Comparison of ENCODE assay signal across 23 cellular contexts in genomic region chr14:88556581-88556980, GRCh38. TPM values are rescaled to one million over a fixed set of nuclear protein-coding genes. Genes with fewer than 3 reads are reported as not detected.
DNase-seq lines count a peak whose midpoint lies in the region; ATAC-seq and TF ChIP-seq lines count a peak whose summit lies in the region.
"Had no signal": no experiment of that assay in that cellular context is flagged by ENCODE, and none has a peak within 500 bp of the region (broad histone marks: within the 10 kb centered on the region; RNA-seq: fewer than 3 reads in every experiment).

No MANE protein-coding gene starts in this region.

- in situ Hi-C loops in Panc1 (cut with HindIII; ENCODE audit: low pct_unique_long_range_greater_than_20kb, low sequenced_read_pairs) = no loop called here

- no peak overlapping the region for H3K27ac ChIP-seq in BLaER1 treated with 17β-estradiol and CSF1 and Interleukin-3, amounts not matched to agents 10 nM and 100 nM
- H3K27ac ChIP-seq in Panc1 (ENCODE audit: low read length) (peak overlapping the region; percentile 34; the same call in 1 of the 2 replicates), esophagus muscularis mucosa (replicated peaks in 1 of 4) (peak overlapping the region in 3 of 4 donors; percentile 13 to 30 (median 28)), parathyroid adenoma (no peak overlapping the region)
- H3K27ac ChIP-seq: vagina had no signal

- H3K4me1 ChIP-seq in BLaER1 treated with 17β-estradiol and CSF1 and Interleukin-3, amounts not matched to agents 10 nM and 100 nM = peaks cover 10 to 25% (median 18%) of the 10 kb centered on the region in 10 experiments
- H3K4me1 ChIP-seq in Panc1 (ENCODE audit: control insufficient read depth, insufficient read depth, low read length) (peaks cover 13% of the 10 kb centered on the region; the same call in 1 of the 2 replicates), esophagus muscularis mucosa (peaks cover 23 to 44% (median 38%) of the 10 kb centered on the region in 4 donors), parathyroid adenoma (peaks cover 5% of the 10 kb centered on the region)

- peaks cover 7 to 16% (median 10%) of the 10 kb centered on the region in 11 experiments for H3K9me3 ChIP-seq in BLaER1 treated with 17β-estradiol and CSF1 and Interleukin-3, amounts not matched to agents 10 nM and 100 nM (replicated peaks in 1 of 11)
- H3K9me3 ChIP-seq in Panc1 (ENCODE audit: control insufficient read depth, insufficient read depth, low read depth, low read length) = no peaks in the 10 kb centered on the region
- H3K9me3 ChIP-seq in esophagus muscularis mucosa = no peaks in the 10 kb centered on the region
- no peaks in the 10 kb centered on the region for H3K9me3 ChIP-seq in parathyroid adenoma (ENCODE audit: control insufficient read depth, low read length)
- H3K9me3 ChIP-seq: gastrocnemius medialis, sigmoid colon, vagina had no signal

- TF ChIP-seq EP300 in esophagus muscularis mucosa (IDR thresholded peaks at IDR 0.05) = no peak

- 51% methylated on average over 3 of the region's 3 CpGs for WGBS in esophagus muscularis mucosa

- ATAC-seq in Panc1 (no peak), GM21447 (IDR thresholded peaks at IDR 0.05; ENCODE audit: unreplicated experiment) (no peak)
- ATAC-seq: gastrocnemius medialis had no signal

- peaks cover 0 to 12% (median 0%) of the 10 kb centered on the region in 11 experiments; a peak in 2 of 22 replicates for H4K20me1 ChIP-seq in BLaER1 treated with 17β-estradiol and CSF1 and Interleukin-3, amounts not matched to agents 10 nM and 100 nM

- CTCF ChIA-PET in Panc1 (lab: Charles Lee) = interaction anchor here (0.9 kb wide), 1 partner anchor 10 kb away, joined by 4 read pairs; no protein-coding TSS in a partner anchor

- DNase-seq in Panc1 (ENCODE audit: low read depth, low spot score) = no peak
- DNase-seq in esophagus muscularis mucosa (ENCODE audit: extremely low spot score) = no peak
- DNase-seq in MV-4-11 (lab: John Stamatoyannopoulos, UW) = no peak
- no peak for DNase-seq in activated T-cell treated with anti-CD3 and anti-CD28 coated beads, Interleukin-2, amount 50 U/mL, for 1 hour
- DNase-seq: activated CD4-positive, CD25-positive, alpha-beta regulatory T cell treated with anti-CD3 and anti-CD28 coated beads, Interleukin-2, amount 50 U/mL, for 72 hours; activated CD8-positive, alpha-beta memory T cell treated with anti-CD3 and anti-CD28 coated beads for 24 hours; activated naive CD4-positive, alpha-beta T cell treated with anti-CD3 and anti-CD28 coated beads for 36 hours; activated T-cell treated with anti-CD3 and anti-CD28 coated beads, Interleukin-2, amount 50 U/mL, for 4 hours; anterior cingulate cortex; CD8-positive, alpha-beta T cell; erythroblast; gastrocnemius medialis; Karpas-422; kidney; NCI-H187; NCI-H526; sigmoid colon; stimulated activated CD4-positive, alpha-beta T cell treated with anti-CD3 and anti-CD28 coated beads, Interleukin-1b, Interleukin-23, amount 100 ng/mL, for 48 hours; SW 1271 had no signal

- POLR2A ChIA-PET in Panc1 (lab: Charles Lee) = no interaction called here

- TF ChIP-seq CTCF in Panc1 (IDR thresholded peaks at IDR 0.05) (no peak), esophagus muscularis mucosa (IDR thresholded peaks at IDR 0.05) (no peak), parathyroid adenoma (IDR thresholded peaks at IDR 0.05) (no peak)

- TF ChIP-seq POLR2A in esophagus muscularis mucosa (IDR thresholded peaks at IDR 0.05; ENCODE audit: low read depth) = no peak

- intact Hi-C loops in Panc1 (cut with micrococcal nuclease; ENCODE audit: unreplicated experiment) = loop anchor here (10.0 kb wide), 1 partner anchor 62 kb away; no protein-coding TSS in a partner anchor
- intact Hi-C loops in esophagus muscularis mucosa (cut with DNase I) = loop anchor here (10.0 kb wide), 1 partner anchor 172 kb away; the partner anchor contains the start of gene SPATA7

- no peak overlapping the region for H3K4me3 ChIP-seq in BLaER1 treated with 17β-estradiol and CSF1 and Interleukin-3, amounts not matched to agents 10 nM and 100 nM
- H3K4me3 ChIP-seq in Panc1 (ENCODE audit: low read depth in 2 of 2, low read length in 2 of 2) = no peak overlapping the region
- H3K4me3 ChIP-seq in esophagus muscularis mucosa = no peak overlapping the region
- no peak overlapping the region for H3K4me3 ChIP-seq in parathyroid adenoma (ENCODE audit: low read depth, low read length)
- H3K4me3 ChIP-seq: gastrocnemius medialis, sigmoid colon, vagina had no signal

- peak overlapping the region; percentile 5 to 70 (median 59); a peak in 18 of 22 replicates for H3K4me2 ChIP-seq in BLaER1 treated with 17β-estradiol and CSF1 and Interleukin-3, amounts not matched to agents 10 nM and 100 nM
- H3K4me2 ChIP-seq in parathyroid adenoma (ENCODE audit: low read length) = no peak overlapping the region

- BruUV-seq in Panc1 (replicated peaks; lab: Mats Ljungman, UMichigan) = no TSS peak

- no peak overlapping the region for H3K9ac ChIP-seq in BLaER1 treated with 17β-estradiol and CSF1 and Interleukin-3, amounts not matched to agents 10 nM and 100 nM
- H3K9ac ChIP-seq in parathyroid adenoma = no peak overlapping the region

- no peaks in the 10 kb centered on the region for H3K79me2 ChIP-seq in parathyroid adenoma

- H3K36me3 ChIP-seq in BLaER1 treated with 17β-estradiol and CSF1 and Interleukin-3, amounts not matched to agents 10 nM and 100 nM = no peaks in the 10 kb centered on the region
- H3K36me3 ChIP-seq in Panc1 (ENCODE audit: control insufficient read depth, insufficient read depth, low read length) (no peaks in the 10 kb centered on the region), esophagus muscularis mucosa (no peaks in the 10 kb centered on the region), parathyroid adenoma (ENCODE audit: control insufficient read depth, insufficient read depth, low read length) (no peaks in the 10 kb centered on the region)
- H3K36me3 ChIP-seq: gastrocnemius medialis, sigmoid colon, vagina had no signal

- H3K27me3 ChIP-seq in BLaER1 treated with 17β-estradiol and CSF1 and Interleukin-3, amounts not matched to agents 10 nM and 100 nM = peaks cover 46 to 58% (median 54%) of the 10 kb centered on the region in 11 experiments
- H3K27me3 ChIP-seq in Panc1 (ENCODE audit: control insufficient read depth, insufficient read depth, low read length) (no peaks in the 10 kb centered on the region), esophagus muscularis mucosa (no peaks in the 10 kb centered on the region), parathyroid adenoma (ENCODE audit: control insufficient read depth, insufficient read depth, low read length) (no peaks in the 10 kb centered on the region)
- H3K27me3 ChIP-seq: gastrocnemius medialis, sigmoid colon, vagina had no signal

- peak overlapping the region; percentile 34 for H2AFZ ChIP-seq in parathyroid adenoma

RNA-seq across cellular contexts. Expression of gene PTPN21, which starts 1.8 kb away (rescaled TPM):
- total RNA-seq in Panc1 (2021; ENCODE audit: unreplicated experiment) (15.0 TPM), esophagus muscularis mucosa (10 to 100 TPM; 24.7 to 47.2 (median 40.7) TPM)
- 11.3 TPM for polyA plus RNA-seq in Panc1 (2012; ENCODE audit: insufficient read length)
- total RNA-seq: CD8-positive, alpha-beta T cell had no signal

RNA-seq across cellular contexts. Expression of gene ZC3H14, which starts 6.3 kb away (rescaled TPM):
- total RNA-seq in Panc1 (2021; ENCODE audit: unreplicated experiment) = 57.1 TPM
- polyA plus RNA-seq in Panc1 (2012; ENCODE audit: insufficient read length) = 59.5 TPM
- 10 to 100 TPM; 48.6 to 60.0 (median 58.5) TPM for total RNA-seq in esophagus muscularis mucosa

Comparison
In these comparisons a context has a peak if more than half of its experiments do, and no peak if none do; other contexts are left out.
1. H3K27ac ChIP-seq: peak in Panc1 (single experiment) and esophagus muscularis mucosa (3 of 4); none in BLaER1 treated with 17β-estradiol and CSF1 and Interleukin-3, amounts not matched to agents 10 nM and 100 nM (0 of 11) and parathyroid adenoma (single experiment).